ENCODE assay signal across 13 cellular contexts in genomic region chr6:139653136-139653535, GRCh38.
DNase-seq lines count a peak whose midpoint lies in the region; ATAC-seq and TF ChIP-seq lines count a peak whose summit lies in the region.
"Had no signal": no experiment of that assay in that cellular context is flagged by ENCODE, and none has a peak within 500 bp of the region (broad histone marks: within the 10 kb centered on the region; RNA-seq: fewer than 3 reads in every experiment).

No MANE protein-coding gene starts in this region.

- no peak overlapping the region for H3K27ac ChIP-seq in GM23338 (ENCODE audit: low read depth)
- H3K27ac ChIP-seq in endodermal cell (ENCODE audit: low read depth, low read length) = peak overlapping the region; percentile 59
- no peak overlapping the region for H3K27ac ChIP-seq in mesendoderm (ENCODE audit: low read depth, low read length)
- H3K27ac ChIP-seq in sigmoid colon = no peak overlapping the region
- H3K27ac ChIP-seq: BLaER1 treated with 17β-estradiol and CSF1 and Interleukin-3, amounts not matched to agents 10 nM and 100 nM; GM23248 had no signal

- peak overlapping the region; percentile 45 for H3K18ac ChIP-seq in mesendoderm (ENCODE audit: low read length)

- intact Hi-C loops in sigmoid colon (cut with DNase I) = no loop called here

- no peak overlapping the region for H2BK120ac ChIP-seq in mesendoderm (ENCODE audit: low read depth, low read length)

- no peaks in the 10 kb centered on the region for H3K9me3 Mint-ChIP-seq in GM23338
- H3K9me3 Mint-ChIP-seq in endodermal cell = no peaks in the 10 kb centered on the region
- no peaks in the 10 kb centered on the region for H3K9me3 Mint-ChIP-seq in stimulated activated memory B cell treated with anti-CD40 and anti-IgM and Interleukin-4, amounts not matched to agents 10 μg/mL and 1 μg/mL and 100 μg/mL, for 72 hours

- H3K9ac ChIP-seq in endodermal cell (ENCODE audit: extremely low read depth, low read length, poor library complexity, severe bottlenecking) (no peak overlapping the region), mesendoderm (ENCODE audit: low read length) (no peak overlapping the region)
- H3K9ac ChIP-seq: BLaER1 treated with 17β-estradiol and CSF1 and Interleukin-3, amounts not matched to agents 10 nM and 100 nM; GM23248 had no signal

- H3K27me3 Mint-ChIP-seq in GM23338 (ENCODE audit: insufficient read depth, low read depth, poor library complexity) (no peaks in the 10 kb centered on the region), endodermal cell (ENCODE audit: insufficient read depth) (no peaks in the 10 kb centered on the region)
- H3K27me3 Mint-ChIP-seq in stimulated activated memory B cell treated with anti-CD40 and anti-IgM and Interleukin-4, amounts not matched to agents 10 μg/mL and 1 μg/mL and 100 μg/mL, for 72 hours = no peaks in the 10 kb centered on the region

- H4K8ac ChIP-seq in mesendoderm (ENCODE audit: low read depth, low read length) = no peak overlapping the region

- no peak overlapping the region for H3K4me3 ChIP-seq in GM23338
- no peak overlapping the region for H3K4me3 ChIP-seq in endodermal cell (ENCODE audit: low read length)
- no peak overlapping the region for H3K4me3 ChIP-seq in mesendoderm (ENCODE audit: low read length)
- no peak overlapping the region for H3K4me3 ChIP-seq in sigmoid colon
- H3K4me3 ChIP-seq: BLaER1 treated with 17β-estradiol and CSF1 and Interleukin-3, amounts not matched to agents 10 nM and 100 nM; GM23248 had no signal

- peak overlapping the region; percentile 6; the same call in 1 of the 2 replicates for H2AFZ ChIP-seq in GM23338
- H2AFZ ChIP-seq: GM23248 had no signal

- peaks cover 4% of the 10 kb centered on the region; the same call in 1 of the 2 replicates for H3K9me2 ChIP-seq in GM23338 (ENCODE audit: insufficient read depth)

- no peak overlapping the region; the same call in 1 of the 2 replicates for H3K27ac Mint-ChIP-seq in GM23338
- no peak overlapping the region for H3K27ac Mint-ChIP-seq in endodermal cell
- no peak overlapping the region for H3K27ac Mint-ChIP-seq in stimulated activated memory B cell treated with anti-CD40 and anti-IgM and Interleukin-4, amounts not matched to agents 10 μg/mL and 1 μg/mL and 100 μg/mL, for 72 hours
- H3K27ac Mint-ChIP-seq: CD4-positive, CD25-positive, alpha-beta regulatory T cell had no signal

- H3K4me1 ChIP-seq in GM23338 (ENCODE audit: insufficient read depth) (peaks cover 4% of the 10 kb centered on the region), endodermal cell (ENCODE audit: control insufficient read depth, insufficient read depth, low read length) (peaks cover 4% of the 10 kb centered on the region), mesendoderm (ENCODE audit: control insufficient read depth, low read depth, low read length) (no peaks in the 10 kb centered on the region), sigmoid colon (peaks cover 0 to 5% (median 0%) of the 10 kb centered on the region in 4 donors)

- TF ChIP-seq POLR2A in sigmoid colon (IDR thresholded peaks at IDR 0.05) = no peak

- no peak overlapping the region for H3K23ac ChIP-seq in mesendoderm (ENCODE audit: low read length)

- H3K36me3 Mint-ChIP-seq in GM23338 (ENCODE audit: low read depth) = no peaks in the 10 kb centered on the region
- H3K36me3 Mint-ChIP-seq in endodermal cell (ENCODE audit: low read depth) = no peaks in the 10 kb centered on the region
- no peaks in the 10 kb centered on the region for H3K36me3 Mint-ChIP-seq in stimulated activated memory B cell treated with anti-CD40 and anti-IgM and Interleukin-4, amounts not matched to agents 10 μg/mL and 1 μg/mL and 100 μg/mL, for 72 hours
- H3K36me3 Mint-ChIP-seq: CD4-positive, CD25-positive, alpha-beta regulatory T cell had no signal

- H3K4me2 ChIP-seq in GM23338 (no peak overlapping the region), mesendoderm (ENCODE audit: low read length) (no peak overlapping the region)
- H3K4me2 ChIP-seq: BLaER1 treated with 17β-estradiol and CSF1 and Interleukin-3, amounts not matched to agents 10 nM and 100 nM had no signal

- no peak overlapping the region for H2BK15ac ChIP-seq in mesendoderm (replicated peaks; ENCODE audit: low read depth)

- H3K36me3 ChIP-seq in GM23338 (ENCODE audit: insufficient read depth) (no peaks in the 10 kb centered on the region), endodermal cell (ENCODE audit: control insufficient read depth, insufficient read depth, low read length) (no peaks in the 10 kb centered on the region), mesendoderm (ENCODE audit: control insufficient read depth, insufficient read depth, low read length) (no peaks in the 10 kb centered on the region), sigmoid colon (no peaks in the 10 kb centered on the region)
- H3K36me3 ChIP-seq: BLaER1 treated with 17β-estradiol and CSF1 and Interleukin-3, amounts not matched to agents 10 nM and 100 nM had no signal

- H3K27me3 ChIP-seq in GM23338 (ENCODE audit: insufficient read depth) = no peaks in the 10 kb centered on the region
- H3K27me3 ChIP-seq in endodermal cell (ENCODE audit: control insufficient read depth, insufficient read depth, low read length, poor library complexity, severe bottlenecking) = no peaks in the 10 kb centered on the region
- H3K27me3 ChIP-seq in mesendoderm (ENCODE audit: insufficient read depth, low read length, poor library complexity) = no peaks in the 10 kb centered on the region
- no peaks in the 10 kb centered on the region for H3K27me3 ChIP-seq in sigmoid colon
- H3K27me3 ChIP-seq: BLaER1 treated with 17β-estradiol and CSF1 and Interleukin-3, amounts not matched to agents 10 nM and 100 nM had no signal

- DNase-seq in GM23338 (ENCODE audit: low spot score) = peak; percentile 7
- no peak for DNase-seq in endodermal cell
- peak; percentile 39 for DNase-seq in mesendoderm
- peak; percentile 48 for DNase-seq in sigmoid colon
- no peak for DNase-seq in activated CD8-positive, alpha-beta memory T cell treated with anti-CD3 and anti-CD28 coated beads, Interleukin-2, amount 50 U/mL, for 4 hours
- DNase-seq: ACHN; CD4-positive, CD25-positive, alpha-beta regulatory T cell; DMS53; GM23248; H7 had no signal

- H3K4ac ChIP-seq in mesendoderm (ENCODE audit: low read depth, low read length) = no peak overlapping the region

- no peaks in the 10 kb centered on the region for H4K20me1 ChIP-seq in GM23338 (replicated peaks; ENCODE audit: insufficient read depth)
- H4K20me1 ChIP-seq: BLaER1 treated with 17β-estradiol and CSF1 and Interleukin-3, amounts not matched to agents 10 nM and 100 nM had no signal

- no peaks in the 10 kb centered on the region for H3F3A ChIP-seq in GM23338 (replicated peaks; ENCODE audit: low read depth)

- no peaks in the 10 kb centered on the region for H3K9me3 ChIP-seq in endodermal cell (ENCODE audit: control insufficient read depth, low read length)
- H3K9me3 ChIP-seq in sigmoid colon = no peaks in the 10 kb centered on the region
- H3K9me3 ChIP-seq: BLaER1 treated with 17β-estradiol and CSF1 and Interleukin-3, amounts not matched to agents 10 nM and 100 nM had no signal

- WGBS in endodermal cell (ENCODE audit: insufficient coverage in 1 of 2, insufficient read length in 1 of 2), 2 experiments = 73 to 78% methylated on average over 2 to 5 of the region's 5 CpGs
- WGBS in mesendoderm (ENCODE audit: extremely low coverage, insufficient coverage, low lambda C conversion rate) = no CpG with 5 or more reads among the region's 5 CpGs
- 89 to 92% methylated on average over 5 of the region's 5 CpGs for WGBS in sigmoid colon, 2 donors

- H3K4me1 Mint-ChIP-seq in GM23338 (peaks cover 24% of the 10 kb centered on the region), endodermal cell (peaks cover 21% of the 10 kb centered on the region)
- H3K4me1 Mint-ChIP-seq in stimulated activated memory B cell treated with anti-CD40 and anti-IgM and Interleukin-4, amounts not matched to agents 10 μg/mL and 1 μg/mL and 100 μg/mL, for 72 hours = no peaks in the 10 kb centered on the region
- H3K4me1 Mint-ChIP-seq: CD4-positive, CD25-positive, alpha-beta regulatory T cell had no signal

- no peak overlapping the region for H3K4me3 Mint-ChIP-seq in GM23338
- H3K4me3 Mint-ChIP-seq in endodermal cell = no peak overlapping the region
- H3K4me3 Mint-ChIP-seq in stimulated activated memory B cell treated with anti-CD40 and anti-IgM and Interleukin-4, amounts not matched to agents 10 μg/mL and 1 μg/mL and 100 μg/mL, for 72 hours = no peak overlapping the region
- H3K4me3 Mint-ChIP-seq: CD4-positive, CD25-positive, alpha-beta regulatory T cell had no signal

- no peaks in the 10 kb centered on the region for H3K79me1 ChIP-seq in mesendoderm (ENCODE audit: low read length)

- H3K79me2 ChIP-seq in GM23338 (replicated peaks; ENCODE audit: insufficient read depth) (no peaks in the 10 kb centered on the region), mesendoderm (ENCODE audit: control insufficient read depth, insufficient read depth, low read length) (no peaks in the 10 kb centered on the region)

- no peak overlapping the region for H2BK5ac ChIP-seq in mesendoderm (ENCODE audit: low read length)

- H3K56ac ChIP-seq in mesendoderm (ENCODE audit: low read length) = no peak overlapping the region

- no peak for TF ChIP-seq CTCF in GM23338 (conservative IDR thresholded peaks at IDR 0.05; ENCODE audit: low read depth in 2 of 2)
- TF ChIP-seq CTCF in endodermal cell (conservative IDR thresholded peaks at IDR 0.05) = no peak
- TF ChIP-seq CTCF in sigmoid colon (IDR thresholded peaks at IDR 0.05) = no peak

- H4K5ac ChIP-seq in mesendoderm (ENCODE audit: low read length) = no peak overlapping the region

- ATAC-seq in GM23338 (no peak), HG03139 (IDR thresholded peaks at IDR 0.05; ENCODE audit: unreplicated experiment) (no peak)
- ATAC-seq in stimulated activated memory B cell treated with anti-CD40 and anti-IgM and Interleukin-4, amounts not matched to agents 10 μg/mL and 1 μg/mL and 100 μg/mL, for 72 hours = no peak

- TF ChIP-seq EP300 in sigmoid colon (IDR thresholded peaks at IDR 0.05) = no peak

- no peak overlapping the region for H2AK5ac ChIP-seq in mesendoderm (ENCODE audit: low read length)

TF ChIP-seq in GM23338, 12 proteins besides CTCF, POLR2A, EP300 and RAD21:
- no peak for TF ChIP-seq JUNB (IDR thresholded peaks at IDR 0.05; ENCODE audit: unreplicated experiment)
- no peak for TF ChIP-seq ETS1 (IDR thresholded peaks at IDR 0.05)
- no peak for TF ChIP-seq EZH2phosphoT487 (IDR thresholded peaks at IDR 0.05; ENCODE audit: unreplicated experiment)
- no peak for TF ChIP-seq ZNF114 (CRISPR knock-in tag; IDR thresholded peaks at IDR 0.05)

Comparison
In these comparisons a context has a peak if more than half of its experiments do, and no peak if none do; other contexts are left out.
1. DNase-seq: peak in GM23338 (single experiment), mesendoderm (single experiment) and sigmoid colon (single experiment); none in endodermal cell (single experiment) and activated CD8-positive, alpha-beta memory T cell treated with anti-CD3 and anti-CD28 coated beads, Interleukin-2, amount 50 U/mL, for 4 hours (single experiment).